Comparison of ENCODE assay signal across 16 cellular contexts in genomic region chr2:175010848-175011254, GRCh38. TPM values are rescaled to one million over a fixed set of nuclear protein-coding genes. Genes with fewer than 3 reads are reported as not detected.
DNase-seq lines count a peak whose midpoint lies in the region; ATAC-seq and TF ChIP-seq lines count a peak whose summit lies in the region.
"Had no signal": no experiment of that assay in that cellular context is flagged by ENCODE, and none has a peak within 500 bp of the region (broad histone marks: within the 10 kb centered on the region; RNA-seq: fewer than 3 reads in every experiment).

No MANE protein-coding gene starts in this region.

- CTCF ChIA-PET in PC-3 (lab: Charles Lee), result interaction anchor here (0.6 kb wide), 1 partner anchor 317 kb away, joined by 11 read pairs; no protein-coding TSS in a partner anchor

- no peak overlapping the region for H2AFZ ChIP-seq in PC-3 (ENCODE audit: low read length)

- H3K9me3 ChIP-seq in PC-3 (ENCODE audit: low read length), result no peaks in the 10 kb centered on the region
- H3K9me3 ChIP-seq: pancreas had no signal

- POLR2A ChIA-PET in PC-3 (lab: Charles Lee; ENCODE audit: unreplicated experiment), result no interaction called here

- intact Hi-C loops in PC-3 (cut with micrococcal nuclease), result no loop called here

- H3F3A ChIP-seq in PC-3 (ENCODE audit: low read length, unreplicated experiment), result no peaks in the 10 kb centered on the region

- no peak for ATAC-seq in PC-3
- ATAC-seq: HepG2, Panc1, pancreas, T-helper 17 cell had no signal

- no TSS peak for BruUV-seq in PC-3 (replicated peaks; lab: Mats Ljungman, UMichigan)

- H3K4me3 ChIP-seq in PC-3 (ENCODE audit: low read length), result no peak overlapping the region
- H3K4me3 ChIP-seq: pancreas had no signal

- no peak overlapping the region for H3K4me2 ChIP-seq in PC-3 (ENCODE audit: low read length)

- peaks cover 25% of the 10 kb centered on the region for H3K27me3 ChIP-seq in PC-3 (ENCODE audit: low read length)

- no peak overlapping the region for H3K27ac ChIP-seq in PC-3 (ENCODE audit: low read length)
- H3K27ac ChIP-seq: epithelial cell of prostate, pancreas had no signal

- no peak overlapping the region for H3K9ac ChIP-seq in PC-3 (ENCODE audit: low read length)

- no peaks in the 10 kb centered on the region for H3K79me2 ChIP-seq in PC-3 (ENCODE audit: low read length)

- no peak for TF ChIP-seq CTCF in PC-3 (conservative IDR thresholded peaks at IDR 0.05; ENCODE audit: low read depth, low read length)

- peak; percentile 45 for DNase-seq in COLO668 (lab: John Stamatoyannopoulos, UW; ENCODE audit: unreplicated experiment)
- DNase-seq in NCI-H1092 (lab: John Stamatoyannopoulos, UW), result peak; percentile 76
- peak; percentile 83 for DNase-seq in NCI-H2196 (lab: John Stamatoyannopoulos, UW; ENCODE audit: unreplicated experiment)
- DNase-seq in SK-N-DZ (ENCODE audit: low spot score), result peak; percentile 67
- no peak for DNase-seq in PC-3
- DNase-seq in putamen (ENCODE audit: low spot score), result no peak
- no peak for DNase-seq in iPS-NIHi11 (ENCODE audit: low spot score)
- DNase-seq in T-helper 9 cell, result no peak
- DNase-seq: activated CD4-positive, alpha-beta T cell treated with anti-CD3 and anti-CD28 coated beads for 4 hours; activated T-cell treated with anti-CD3 and anti-CD28 coated beads, Interleukin-2, amount 50 U/mL, for 48 hours; pancreas; stimulated activated CD4-positive, alpha-beta T cell treated with anti-CD3 and anti-CD28 coated beads, Interleukin-15, amount 100 ng/mL, for 24 hours; T-helper 17 cell had no signal

- H4K20me1 ChIP-seq in PC-3 (ENCODE audit: low read length), result no peaks in the 10 kb centered on the region

- H3K9me2 ChIP-seq in PC-3 (replicated peaks; ENCODE audit: low read length), result no peaks in the 10 kb centered on the region

- H3K4me1 ChIP-seq in PC-3 (ENCODE audit: insufficient read depth, low read length), result no peaks in the 10 kb centered on the region
- H3K4me1 ChIP-seq: pancreas had no signal

- no peaks in the 10 kb centered on the region for H3K36me3 ChIP-seq in PC-3 (ENCODE audit: low read depth, low read length)
- H3K36me3 ChIP-seq: pancreas had no signal

RNA-seq across cellular contexts. Expression of gene CHN1, which starts 5.7 kb away (rescaled TPM):
- 81.6 and 96.7 TPM in 2 replicates for polyA plus RNA-seq in SK-N-DZ (2014; cell fraction: cytosol; rRNA removed)
- 64.2 and 86.9 TPM in 2 replicates for polyA plus RNA-seq in SK-N-DZ (2014; cell fraction: nucleus; rRNA removed)
- total RNA-seq in PC-3 (2014; rRNA removed), result 7.8 and 9.2 TPM in 2 replicates

Comparison
In these comparisons a context has a peak if more than half of its experiments do, and no peak if none do; other contexts are left out.
1. DNase-seq: peak in COLO668 (single experiment), NCI-H1092 (single experiment), NCI-H2196 (single experiment) and SK-N-DZ (single experiment); none in PC-3 (single experiment), putamen (single experiment), iPS-NIHi11 (single experiment) and T-helper 9 cell (single experiment).